Comparison of ENCODE assay signal across 1 cellular context in genomic region chr12:26935636-26936378, GRCh38.
A peak's percentile ranks its signal among the peaks of the same experiment; 100 is the strongest.
TF ChIP-seq lines count a peak whose summit lies in the region.

No MANE protein-coding gene starts in this region.

TF ChIP-seq in H1, 55 proteins besides CTCF, POLR2A, EP300 and RAD21:
- peak; percentile 57 to 62; a peak in 1 of 4 replicates for TF ChIP-seq SIN3A (conservative IDR thresholded peaks at IDR 0.05 in 1 of 2, IDR thresholded peaks at IDR 0.05 in 1 of 2; ENCODE audit: low read depth in 1 of 2, low read length in 2 of 2)
- TF ChIP-seq RNF2 (IDR thresholded peaks at IDR 0.05; ENCODE audit: borderline replicate concordance, low read depth, low read length, missing control alignments, poor library complexity, severe bottlenecking), result no peak
